In the genomic region with DNA sequence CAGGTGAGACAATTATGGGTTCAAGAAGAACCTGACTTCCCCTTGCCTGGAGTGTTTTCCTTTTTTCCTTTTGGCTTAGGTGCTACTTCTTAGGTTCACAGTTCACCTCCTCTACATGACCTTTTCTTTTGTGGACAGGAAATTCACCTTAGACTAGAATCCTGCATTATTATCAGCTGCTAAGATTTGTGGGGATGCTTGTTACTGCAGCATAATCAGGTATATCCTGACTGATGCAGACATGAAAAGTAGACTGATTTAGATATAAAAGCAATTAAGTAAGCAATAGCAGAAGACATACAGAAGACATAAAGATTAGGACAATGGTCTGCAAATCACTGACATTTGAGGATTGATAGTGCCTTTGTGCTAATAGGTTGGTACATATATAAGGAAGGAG, we compare ENCODE assay signal across 32 cellular contexts.
"Had no signal": no experiment of that assay in that cellular context is flagged by ENCODE, and none has a peak within 500 bp of the region (broad histone marks: within the 10 kb centered on the region; RNA-seq: fewer than 3 reads in every experiment).

No MANE protein-coding gene starts in this region.

- H3K4me3 ChIP-seq: adrenal gland, ascending aorta, body of pancreas, breast epithelium, cardiac muscle cell had no signal

- H3K27me3 ChIP-seq: adrenal gland, ascending aorta, body of pancreas, brain microvascular endothelial cell, cardiac muscle cell had no signal

- H3K27ac ChIP-seq: adrenal gland, ascending aorta, body of pancreas, brain microvascular endothelial cell, breast epithelium, cardiac muscle cell had no signal

- DNase-seq: activated effector memory CD4-positive, alpha-beta T cell treated with anti-CD3 and anti-CD28 coated beads, Interleukin-2, amount 50 U/mL, for 16 hours; activated effector memory CD4-positive, alpha-beta T cell treated with Interleukin-2 at 50 U/mL for 16 hours; activated gamma-delta T cell; activated gamma-delta T cell treated with Interleukin-2 at 50 U/mL for 16 hours; activated naive CD4-positive, alpha-beta T cell; activated naive CD4-positive, alpha-beta T cell treated with anti-CD3 and anti-CD28 coated beads for 36 hours; activated naive CD4-positive, alpha-beta T cell treated with anti-CD3 and anti-CD28 coated beads, Interleukin-2, amount 10 ng/mL, durations not matched to agents 7 days and 5 days; activated naive CD4-positive, alpha-beta T cell treated with anti-CD3 and anti-CD28 coated beads, Interleukin-2, amount 50 U/mL, for 16 hours; activated naive CD4-positive, alpha-beta T cell treated with Interleukin-2 at 50 U/mL for 16 hours; activated naive CD8-positive, alpha-beta T cell treated with anti-CD3 and anti-CD28 coated beads for 36 hours; activated naive CD8-positive, alpha-beta T cell treated with anti-CD3 and anti-CD28 coated beads, Interleukin-2, amount 10 ng/mL, durations not matched to agents 7 days and 5 days; activated naive CD8-positive, alpha-beta T cell treated with anti-CD3 and anti-CD28 coated beads, Interleukin-2, amount 50 U/mL, for 24 hours; activated T-cell treated with anti-CD3 and anti-CD28 coated beads, Interleukin-2, amount 50 U/mL, for 24 hours; activated T-cell treated with anti-CD3 and anti-CD28 coated beads, Interleukin-2, amount 50 U/mL, for 4 hours; activated T-cell treated with anti-CD3 and anti-CD28 coated beads, Interleukin-2, amount 50 U/mL, for 48 hours; activated T-cell treated with anti-CD3 and anti-CD28 coated beads, Interleukin-2, amount 50 U/mL, for 72 hours; adrenal gland; amniotic stem cell; amygdala; anterior cingulate cortex; aorta; body of pancreas; brain microvascular endothelial cell; caudate nucleus; central memory CD4-positive, alpha-beta T cell; cerebellar nuclear complex had no signal

- ATAC-seq: activated naive CD4-positive, alpha-beta T cell treated with anti-CD3 and anti-CD28 coated beads, Interleukin-2, amount 50 U/mL, for 72 hours; activated naive CD8-positive, alpha-beta T cell treated with anti-CD3 and anti-CD28 coated beads, Interleukin-2, amount 50 U/mL, for 24 hours; activated T-cell treated with anti-CD3 and anti-CD28 coated beads, Interleukin-2, amount 50 U/mL, for 4 hours; activated T-cell treated with anti-CD3 and anti-CD28 coated beads, Interleukin-2, amount 50 U/mL, for 72 hours; activated T-helper 17 cell treated with anti-CD3 and anti-CD28 coated beads, Interleukin-2, amount 50 U/mL, for 72 hours; body of pancreas had no signal

- H3K36me3 ChIP-seq: adrenal gland, ascending aorta, brain microvascular endothelial cell, breast epithelium, cardiac muscle cell had no signal

- H3K9me3 ChIP-seq: adrenal gland, ascending aorta, body of pancreas, breast epithelium had no signal

- H3K4me1 ChIP-seq: adrenal gland, ascending aorta, body of pancreas, breast epithelium had no signal

- FAIRE-seq: astrocyte had no signal
